In the genomic region with DNA sequence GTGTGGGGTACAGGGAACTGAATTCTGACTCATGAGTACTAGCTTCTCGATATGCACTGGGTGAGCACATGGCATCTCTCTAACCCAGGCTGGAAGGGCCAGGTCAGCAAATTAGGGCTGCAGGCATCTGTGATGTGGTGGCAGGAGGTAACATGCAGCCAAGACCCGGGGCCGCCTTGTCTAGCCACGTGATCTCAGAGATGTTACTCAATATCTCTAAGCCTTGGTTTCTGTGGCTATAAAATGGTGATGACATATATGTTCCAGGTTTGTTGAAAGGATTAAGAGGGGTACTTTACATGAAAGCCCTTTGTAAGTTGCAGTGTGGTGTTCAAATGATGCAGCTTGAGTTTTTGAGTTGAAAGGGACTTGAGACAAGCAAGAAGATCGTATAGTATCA, we compare ENCODE assay signal across 10 cellular contexts. TPM values are rescaled to one million over a fixed set of nuclear protein-coding genes. Genes with fewer than 3 reads are reported as not detected.
A peak's percentile ranks its signal among the peaks of the same experiment; 100 is the strongest.
DNase-seq lines count a peak whose midpoint lies in the region; ATAC-seq, FAIRE-seq and TF ChIP-seq lines count a peak whose summit lies in the region.
"Had no signal": no experiment of that assay in that cellular context is flagged by ENCODE, and none has a peak within 500 bp of the region (broad histone marks: within the 10 kb centered on the region; RNA-seq: fewer than 3 reads in every experiment).

No MANE protein-coding gene starts in this region.

- H3K27ac ChIP-seq in keratinocyte (ENCODE audit: control insufficient read depth, insufficient read depth, low read length): peak overlapping the region; percentile 19
- H3K27ac ChIP-seq: gastrocnemius medialis, sigmoid colon had no signal

- H3K4me3 ChIP-seq in keratinocyte (ENCODE audit: control insufficient read depth in 2 of 3, extremely low read depth in 1 of 3, insufficient read depth in 2 of 3, low read depth in 1 of 3, low read length in 3 of 3): no peak overlapping the region
- H3K4me3 ChIP-seq: gastrocnemius medialis, sigmoid colon had no signal

- peaks cover 15% of the 10 kb centered on the region for H3K27me3 ChIP-seq in keratinocyte (ENCODE audit: control insufficient read depth, extremely low read depth, insufficient read depth, low read length)

- CTCF ChIA-PET in WTC11 (lab: Charles Lee): no interaction called here

- H2AFZ ChIP-seq in keratinocyte (ENCODE audit: control insufficient read depth, low read length): no peak overlapping the region

- H4K20me1 ChIP-seq in keratinocyte (ENCODE audit: control insufficient read depth, extremely low read depth, insufficient read depth, low read length): peaks cover 13% of the 10 kb centered on the region

- no peaks in the 10 kb centered on the region for H3K9me3 ChIP-seq in keratinocyte (ENCODE audit: control insufficient read depth, low read depth, low read length)
- H3K9me3 ChIP-seq: gastrocnemius medialis, sigmoid colon had no signal

- peaks cover 10% of the 10 kb centered on the region for H3K9me1 ChIP-seq in keratinocyte (ENCODE audit: control insufficient read depth, extremely low read depth, insufficient read depth, low read length)

- intact Hi-C loops in CD14-positive monocyte (cut with micrococcal nuclease): loop anchor here in 1 of 2 donors (10.0 kb wide), 1 partner anchor 152 kb away; a partner anchor contains a TSS

- dilution Hi-C loops in keratinocyte (cut with MboI; ENCODE audit: extremely low pct_ligation_motif_present, low sequenced_read_pairs): no loop called here

- H3K27me3 Mint-ChIP-seq in CD14-positive monocyte (ENCODE audit: low read depth in 3 of 3): peaks cover 15 to 24% (median 15%) of the 10 kb centered on the region in 3 donors
- H3K27me3 Mint-ChIP-seq in IgD-negative memory B cell: peaks cover 9% of the 10 kb centered on the region
- peaks cover 62% of the 10 kb centered on the region for H3K27me3 Mint-ChIP-seq in WTC11 (ENCODE audit: low read depth)

- peaks cover 76% of the 10 kb centered on the region for H3K4me1 Mint-ChIP-seq in CD14-positive monocyte
- H3K4me1 Mint-ChIP-seq in IgD-negative memory B cell: peaks cover 35 to 57% (median 47%) of the 10 kb centered on the region in 3 donors
- H3K4me1 Mint-ChIP-seq in WTC11: peaks cover 35% of the 10 kb centered on the region

- peaks cover 47% of the 10 kb centered on the region for H3K4me1 ChIP-seq in keratinocyte (ENCODE audit: control insufficient read depth, extremely low read depth, insufficient read depth, low read length)

- H3K4me2 ChIP-seq in keratinocyte (ENCODE audit: control insufficient read depth, extremely low read depth, insufficient read depth, low read depth, low read length): peak overlapping the region; percentile 11

- no peak overlapping the region for H3K9ac ChIP-seq in keratinocyte (ENCODE audit: control insufficient read depth, extremely low read depth, insufficient read depth, low read length)

- H3K9me3 Mint-ChIP-seq in CD14-positive monocyte (peaks cover 0 to 6% (median 0%) of the 10 kb centered on the region in 7 donors), IgD-negative memory B cell (no peaks in the 10 kb centered on the region), WTC11 (no peaks in the 10 kb centered on the region)

- POLR2A ChIA-PET in WTC11 (lab: Charles Lee): no interaction called here

- no peak for TF ChIP-seq CTCF in CD14-positive monocyte (IDR thresholded peaks at IDR 0.05)
- TF ChIP-seq CTCF in keratinocyte (optimal IDR thresholded peaks at IDR 0.05 in 1 of 3, IDR thresholded peaks at IDR 0.05 in 1 of 3, conservative IDR thresholded peaks at IDR 0.05 in 1 of 3; ENCODE audit: extremely low read depth in 1 of 3, insufficient read depth in 2 of 3, low read length in 3 of 3): no peak
- no peak for TF ChIP-seq CTCF in WTC11 (IDR thresholded peaks at IDR 0.05)

- H3K36me3 Mint-ChIP-seq in CD14-positive monocyte (peaks cover 5 to 10% of the 10 kb centered on the region in 2 donors), IgD-negative memory B cell (peaks cover 3% of the 10 kb centered on the region), WTC11 (no peaks in the 10 kb centered on the region)

- H3K79me2 ChIP-seq in keratinocyte (ENCODE audit: control insufficient read depth, insufficient read depth, low read length): peaks cover 59% of the 10 kb centered on the region

- no peak overlapping the region for H3K4me3 Mint-ChIP-seq in CD14-positive monocyte
- peak overlapping the region in 3 of 4 donors; percentile 9 to 65 (median 11) for H3K4me3 Mint-ChIP-seq in IgD-negative memory B cell
- H3K4me3 Mint-ChIP-seq in WTC11: no peak overlapping the region

- FAIRE-seq in keratinocyte (lab: Jason Lieb, UNC): peak; percentile 89

- H3K27ac Mint-ChIP-seq in CD14-positive monocyte: peak overlapping the region; percentile 42 to 86 (median 79)
- peak overlapping the region in 2 of 3 donors; percentile 64 to 95 for H3K27ac Mint-ChIP-seq in IgD-negative memory B cell
- H3K27ac Mint-ChIP-seq in WTC11: no peak overlapping the region

- peaks cover 0 to 2% of the 10 kb centered on the region in 2 experiments for H3K36me3 ChIP-seq in keratinocyte (ENCODE audit: control insufficient read depth in 2 of 2, extremely low read depth in 1 of 2, insufficient read depth in 2 of 2, low read length in 2 of 2)
- H3K36me3 ChIP-seq: gastrocnemius medialis, sigmoid colon had no signal

- ATAC-seq in GM18868 (IDR thresholded peaks at IDR 0.05; ENCODE audit: unreplicated experiment) (no peak), WTC11 (no peak)
- ATAC-seq: gastrocnemius medialis had no signal

- no peak for DNase-seq in CD14-positive monocyte (ENCODE audit: low spot score)
- peak; percentile 93 for DNase-seq in RPMI8226
- DNase-seq in keratinocyte (ENCODE audit: low read depth, low spot score): no peak
- no peak for DNase-seq in germinal center (ENCODE audit: low spot score)
- no peak for DNase-seq in WTC11 (ENCODE audit: low spot score)
- no peak for DNase-seq in NCI-H1105 treated with DMSO at 0.1 percent for 48 hours (lab: John Stamatoyannopoulos, UW)
- DNase-seq: gastrocnemius medialis, sigmoid colon had no signal

TF ChIP-seq in WTC11, 78 proteins besides CTCF, POLR2A, EP300 and RAD21 (continues in another document):
- no peak for TF ChIP-seq ZNF219 (CRISPR knock-in tag; IDR thresholded peaks at IDR 0.05; ENCODE audit: borderline replicate concordance)
- TF ChIP-seq GRHL2 (CRISPR knock-in tag; IDR thresholded peaks at IDR 0.05; ENCODE audit: insufficient replicate concordance, severe bottlenecking): no peak
- TF ChIP-seq NR1H2 (CRISPR knock-in tag; IDR thresholded peaks at IDR 0.05): no peak
- TF ChIP-seq, protein P1, sequence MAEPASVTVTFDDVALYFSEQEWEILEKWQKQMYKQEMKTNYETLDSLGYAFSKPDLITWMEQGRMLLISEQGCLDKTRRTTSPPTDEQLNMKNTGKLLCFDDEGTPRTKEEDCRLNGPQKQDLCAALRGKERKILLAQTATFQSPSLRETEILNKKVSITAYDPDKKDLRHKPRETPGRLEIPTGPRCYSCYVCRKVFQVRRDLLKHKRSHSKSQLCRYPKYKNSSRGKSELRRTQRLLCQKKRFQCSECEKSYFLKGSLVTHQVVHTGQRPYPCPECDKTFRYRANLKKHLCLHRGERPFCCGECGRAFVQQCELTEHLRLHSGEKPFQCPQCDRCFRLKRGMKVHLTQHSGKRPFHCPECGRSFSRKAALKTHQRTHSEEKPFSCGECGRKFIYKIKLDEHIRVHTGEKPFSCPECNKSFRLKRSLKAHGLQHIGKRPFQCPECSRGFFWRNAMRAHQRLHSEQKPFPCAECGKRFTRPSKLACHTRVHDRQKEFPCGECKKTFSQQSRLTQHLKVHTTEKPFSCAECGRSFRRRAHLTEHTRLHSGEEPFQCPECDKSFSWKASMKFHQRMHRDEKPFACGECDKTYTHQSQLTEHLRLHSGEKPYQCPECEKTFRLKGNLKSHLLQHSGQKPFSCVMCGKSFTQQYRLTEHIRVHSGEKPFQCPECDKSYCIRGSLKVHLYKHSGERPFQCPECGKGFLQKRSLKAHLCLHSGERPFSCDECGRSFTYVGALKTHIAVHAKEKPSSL (CRISPR knock-in tag; conservative IDR thresholded peaks at IDR 0.05): no peak
- no peak for TF ChIP-seq TEAD4 (CRISPR knock-in tag; IDR thresholded peaks at IDR 0.05)
- TF ChIP-seq, protein P2, sequence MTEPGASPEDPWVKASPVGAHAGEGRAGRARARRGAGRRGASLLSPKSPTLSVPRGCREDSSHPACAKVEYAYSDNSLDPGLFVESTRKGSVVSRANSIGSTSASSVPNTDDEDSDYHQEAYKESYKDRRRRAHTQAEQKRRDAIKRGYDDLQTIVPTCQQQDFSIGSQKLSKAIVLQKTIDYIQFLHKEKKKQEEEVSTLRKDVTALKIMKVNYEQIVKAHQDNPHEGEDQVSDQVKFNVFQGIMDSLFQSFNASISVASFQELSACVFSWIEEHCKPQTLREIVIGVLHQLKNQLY (CRISPR knock-in tag; IDR thresholded peaks at IDR 0.05): no peak
- TF ChIP-seq, protein P3, sequence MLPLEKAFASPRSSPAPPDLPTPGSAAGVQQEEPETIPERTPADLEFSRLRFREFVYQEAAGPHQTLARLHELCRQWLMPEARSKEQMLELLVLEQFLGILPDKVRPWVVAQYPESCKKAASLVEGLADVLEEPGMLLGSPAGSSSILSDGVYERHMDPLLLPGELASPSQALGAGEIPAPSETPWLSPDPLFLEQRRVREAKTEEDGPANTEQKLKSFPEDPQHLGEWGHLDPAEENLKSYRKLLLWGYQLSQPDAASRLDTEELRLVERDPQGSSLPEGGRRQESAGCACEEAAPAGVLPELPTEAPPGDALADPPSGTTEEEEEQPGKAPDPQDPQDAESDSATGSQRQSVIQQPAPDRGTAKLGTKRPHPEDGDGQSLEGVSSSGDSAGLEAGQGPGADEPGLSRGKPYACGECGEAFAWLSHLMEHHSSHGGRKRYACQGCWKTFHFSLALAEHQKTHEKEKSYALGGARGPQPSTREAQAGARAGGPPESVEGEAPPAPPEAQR (CRISPR knock-in tag; IDR thresholded peaks at IDR 0.05): no peak

RNA-seq across cellular contexts. Expression of a gene that starts 3.2 kb away (rescaled TPM):
- polyA plus RNA-seq in CD14-positive monocyte: 10 to 100 TPM; 13.3 to 23.6 TPM
- 94.1 TPM for polyA plus RNA-seq in IgD-negative memory B cell
- polyA plus RNA-seq in keratinocyte: 45.8 to 74.8 TPM (median 66.2 TPM) in 3 replicates
- 57.5 TPM for polyA plus RNA-seq in keratinocyte (2011; ENCODE audit: low read depth)
- 24.3 and 36.9 TPM in 2 replicates for polyA plus RNA-seq in keratinocyte (2011; cell fraction: cytosol; rRNA removed)
- polyA plus RNA-seq in keratinocyte (2011; cell fraction: nucleus; rRNA removed): 97.9 and 116 TPM in 2 replicates
- 66.2 and 72.4 TPM in 2 replicates for polyA plus RNA-seq in keratinocyte (2012; ENCODE audit: low replicate concordance)
- 60.5 to 115 TPM (median 88.8 TPM) in 3 replicates for polyA minus RNA-seq in keratinocyte
- 102 TPM for polyA minus RNA-seq in keratinocyte (2011; cell fraction: cytosol; rRNA and poly(A)+ RNA removed)
- 130 and 161 TPM in 2 replicates for polyA minus RNA-seq in keratinocyte (2011; cell fraction: nucleus; rRNA and poly(A)+ RNA removed)
- total RNA-seq in WTC11 (2021): 27.5 to 33.9 TPM (median 27.8 TPM) in 3 replicates

Comparison
In these comparisons a context has a peak if more than half of its experiments do, and no peak if none do; other contexts are left out.
1. H3K4me3 Mint-ChIP-seq: peak in IgD-negative memory B cell (3 of 4); none in CD14-positive monocyte (0 of 2) and WTC11 (single experiment).